In the genomic region with DNA sequence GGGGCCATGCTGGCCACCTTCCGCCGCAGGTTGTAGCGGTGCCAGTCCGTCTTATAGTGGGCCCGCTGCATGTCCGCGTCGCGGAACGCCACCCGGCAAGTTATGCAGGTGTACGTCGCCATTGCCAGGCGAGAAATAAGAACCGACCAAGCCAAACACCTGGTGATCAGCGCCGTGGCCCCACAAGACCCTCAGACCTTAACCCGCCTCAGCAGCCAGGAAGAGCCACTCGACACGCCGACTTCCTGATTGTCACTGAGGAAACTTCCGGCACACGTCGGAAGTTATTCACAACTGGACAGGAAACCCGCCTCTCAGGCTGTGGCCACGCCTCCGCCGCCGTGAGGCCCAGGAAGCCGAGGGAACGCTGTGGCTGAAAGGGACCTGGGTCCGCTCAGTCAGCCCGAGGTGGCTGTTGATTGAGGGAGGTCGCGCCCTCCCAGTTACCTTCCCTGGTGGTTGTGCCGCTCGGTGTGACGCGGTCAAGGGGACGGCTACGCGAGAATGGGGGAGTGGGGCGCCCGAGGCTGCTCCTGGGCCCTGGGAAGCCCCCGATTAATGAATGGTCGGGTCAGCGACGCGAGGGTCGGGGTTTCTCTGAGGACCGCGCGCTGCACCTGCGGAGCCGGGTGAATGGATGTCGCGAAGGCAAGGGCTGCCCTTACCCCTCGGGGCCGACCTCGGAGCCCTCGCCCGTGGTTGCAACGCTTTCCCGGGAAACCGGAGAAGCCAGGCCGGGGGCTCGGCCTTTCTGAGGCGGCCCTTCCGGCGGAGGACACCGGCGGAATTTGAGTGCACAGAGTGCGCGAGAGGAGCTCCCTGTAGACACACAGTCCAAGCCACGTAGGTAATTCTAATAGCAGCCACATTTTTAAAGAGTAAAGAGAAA, we compare ENCODE assay signal across 7 cellular contexts. TPM values are rescaled to one million over a fixed set of nuclear protein-coding genes. Genes with fewer than 3 reads are reported as not detected.
DNase-seq lines count a peak whose midpoint lies in the region; ATAC-seq and TF ChIP-seq lines count a peak whose summit lies in the region.

A gene with protein sequence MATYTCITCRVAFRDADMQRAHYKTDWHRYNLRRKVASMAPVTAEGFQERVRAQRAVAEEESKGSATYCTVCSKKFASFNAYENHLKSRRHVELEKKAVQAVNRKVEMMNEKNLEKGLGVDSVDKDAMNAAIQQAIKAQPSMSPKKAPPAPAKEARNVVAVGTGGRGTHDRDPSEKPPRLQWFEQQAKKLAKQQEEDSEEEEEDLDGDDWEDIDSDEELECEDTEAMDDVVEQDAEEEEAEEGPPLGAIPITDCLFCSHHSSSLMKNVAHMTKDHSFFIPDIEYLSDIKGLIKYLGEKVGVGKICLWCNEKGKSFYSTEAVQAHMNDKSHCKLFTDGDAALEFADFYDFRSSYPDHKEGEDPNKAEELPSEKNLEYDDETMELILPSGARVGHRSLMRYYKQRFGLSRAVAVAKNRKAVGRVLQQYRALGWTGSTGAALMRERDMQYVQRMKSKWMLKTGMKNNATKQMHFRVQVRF (minus strand): TSS at position 257 of the 889 bp plus-strand sequence. CDS start 135 bp downstream, at position 122.

- H3K4me1 ChIP-seq in hepatocyte (ENCODE audit: insufficient read depth): peaks cover 23% of the 10 kb centered on the region

- peak within 1 kb of the TSS; percentile 70 for H3K4me3 ChIP-seq in hepatocyte

- no peaks in the 10 kb centered on the region for H3K9me2 ChIP-seq in hepatocyte (replicated peaks; ENCODE audit: insufficient read depth)

- WGBS in hepatocyte (ENCODE audit: low lambda C conversion rate, missing lambda C conversion rate): under 1% methylated on average over 75 of the region's 75 CpGs

- H3K36me3 ChIP-seq in hepatocyte (replicated peaks; ENCODE audit: insufficient read depth, low read depth): no peaks in the 10 kb centered on the region

- peaks cover 88% of the 10 kb centered on the region for H3K79me2 ChIP-seq in hepatocyte

- peak within 1 kb of the TSS; percentile 86 for H2AFZ ChIP-seq in hepatocyte

- H4K20me1 ChIP-seq in hepatocyte (ENCODE audit: insufficient read depth, poor library complexity, severe bottlenecking): peaks cover 20% of the 10 kb centered on the region

- peak; percentile 94 for DNase-seq in NCI-H2081 treated with DMSO at 0.1 percent for 48 hours (lab: John Stamatoyannopoulos, UW)
- peak; percentile 54 for DNase-seq in T1000 (lab: John Stamatoyannopoulos, UW)
- peak; percentile 93 for DNase-seq in astrocyte of the hippocampus (ENCODE audit: low read depth, low spot score)
- DNase-seq in hepatocyte (ENCODE audit: low spot score): peak; percentile 95
- peak; percentile 95 for DNase-seq in retina

- peak; percentile 63 for ATAC-seq in GM18519 (IDR thresholded peaks at IDR 0.05; ENCODE audit: low FRiP score, unreplicated experiment)
- ATAC-seq in HG03045 (IDR thresholded peaks at IDR 0.05; ENCODE audit: unreplicated experiment): peak; percentile 84

- no peaks in the 10 kb centered on the region for H3K27me3 ChIP-seq in hepatocyte

- peak within 1 kb of the TSS; percentile 90 for H3K27ac ChIP-seq in hepatocyte

- no peak for TF ChIP-seq CTCF in hepatocyte (IDR thresholded peaks at IDR 0.05; ENCODE audit: poor library complexity)

- no peaks in the 10 kb centered on the region for H3K9me3 ChIP-seq in hepatocyte (ENCODE audit: low read depth)

- peak within 1 kb of the TSS; percentile 95 for H3K4me2 ChIP-seq in hepatocyte

RNA-seq across cellular contexts. Expression of the gene that starts here (rescaled TPM):
- total RNA-seq in hepatocyte: 38.4 and 44.6 TPM in 2 replicates
- 49.5 and 56.6 TPM in 2 replicates for polyA plus RNA-seq in hepatocyte

Comparison
In these comparisons a context has a peak if more than half of its experiments do, and no peak if none do; other contexts are left out.
1. Peak in every context shown above with its lines: DNase-seq, ATAC-seq, H3K4me3 ChIP-seq and H3K27ac ChIP-seq.